ENCODE assay signal across 12 cellular contexts in genomic region chr14:69626132-69626500, GRCh38. TPM values are rescaled to one million over a fixed set of nuclear protein-coding genes. Genes with fewer than 3 reads are reported as not detected.
DNase-seq lines count a peak whose midpoint lies in the region; TF ChIP-seq lines count a peak whose summit lies in the region.
"Had no signal": no experiment of that assay in that cellular context is flagged by ENCODE, and none has a peak within 500 bp of the region (broad histone marks: within the 10 kb centered on the region; RNA-seq: fewer than 3 reads in every experiment).

No MANE protein-coding gene starts in this region.

- H3K4me1 Mint-ChIP-seq in activated naive CD4-positive, alpha-beta T cell treated with anti-CD3 and anti-CD28 coated beads, Interleukin-2, amount 50 U/mL, for 24 hours, result peaks cover 95% of the 10 kb centered on the region
- peaks cover 95% of the 10 kb centered on the region for H3K4me1 Mint-ChIP-seq in activated CD4-positive, alpha-beta memory T cell treated with anti-CD3 and anti-CD28 coated beads for 36 hours (ENCODE audit: low read depth)

- H3K9me3 ChIP-seq in esophagus muscularis mucosa (no peaks in the 10 kb centered on the region), transverse colon (no peaks in the 10 kb centered on the region), ovary (no peaks in the 10 kb centered on the region)
- H3K9me3 ChIP-seq: heart right ventricle had no signal

- H3K9me3 Mint-ChIP-seq in activated naive CD4-positive, alpha-beta T cell treated with anti-CD3 and anti-CD28 coated beads, Interleukin-2, amount 50 U/mL, for 24 hours, result no peaks in the 10 kb centered on the region
- no peaks in the 10 kb centered on the region for H3K9me3 Mint-ChIP-seq in activated CD4-positive, alpha-beta memory T cell treated with anti-CD3 and anti-CD28 coated beads for 36 hours
- H3K9me3 Mint-ChIP-seq: endodermal cell had no signal

- no peaks in the 10 kb centered on the region for H3K27me3 Mint-ChIP-seq in activated naive CD4-positive, alpha-beta T cell treated with anti-CD3 and anti-CD28 coated beads, Interleukin-2, amount 50 U/mL, for 24 hours
- H3K27me3 Mint-ChIP-seq in activated CD4-positive, alpha-beta memory T cell treated with anti-CD3 and anti-CD28 coated beads for 36 hours, result no peaks in the 10 kb centered on the region

- POLR2A ChIA-PET in activated CD4-positive, alpha-beta memory T cell treated with anti-CD3 and anti-CD28 coated beads for 36 hours (lab: Charles Lee), result interaction anchor here (0.7 to 2.6 kb wide), 8 partner anchors 9 to 141 kb away, joined by 3 to 15 read pairs (median 7); partner anchors contain the start of gene SRSF5

- in situ Hi-C loops in transverse colon (cut with MboI; ENCODE audit: low pct_ligation_motif_present in 1 of 4, low pct_unique_long_range_greater_than_20kb in 1 of 4, low sequenced_read_pairs in 3 of 4), result no loop called here

- intact Hi-C loops in activated CD4-positive, alpha-beta memory T cell treated with anti-CD3 and anti-CD28 coated beads for 36 hours (cut with micrococcal nuclease), result no loop called here
- intact Hi-C loops in esophagus muscularis mucosa (cut with DNase I), result no loop called here
- intact Hi-C loops in transverse colon (cut with DNase I; ENCODE audit: low total_unique reads), result no loop called here
- intact Hi-C loops in ovary (cut with DNase I), result loop anchor here in 1 of 4 donors (10.0 kb wide), 1 partner anchor 49 kb away; no protein-coding TSS in a partner anchor

- H3K36me3 ChIP-seq in esophagus muscularis mucosa, result no peaks in the 10 kb centered on the region
- H3K36me3 ChIP-seq in transverse colon, result no peaks in the 10 kb centered on the region
- no peaks in the 10 kb centered on the region for H3K36me3 ChIP-seq in ovary
- H3K36me3 ChIP-seq: heart right ventricle had no signal

- no peak for TF ChIP-seq EP300 in esophagus muscularis mucosa (IDR thresholded peaks at IDR 0.05)
- no peak for TF ChIP-seq EP300 in transverse colon (IDR thresholded peaks at IDR 0.05; ENCODE audit: low read depth)
- TF ChIP-seq EP300 in ovary (IDR thresholded peaks at IDR 0.05), result no peak

- WGBS in esophagus muscularis mucosa, result 91% methylated on average over 5 of the region's 5 CpGs
- WGBS in transverse colon (ENCODE audit: low coverage in 1 of 2), 2 donors, result 78 to 90% methylated on average over 5 of the region's 5 CpGs
- 90 to 93% (median 90%) methylated on average over 5 of the region's 5 CpGs for WGBS in ovary, 3 donors

- peak overlapping the region; percentile 71 for H3K27ac Mint-ChIP-seq in activated naive CD4-positive, alpha-beta T cell treated with anti-CD3 and anti-CD28 coated beads, Interleukin-2, amount 50 U/mL, for 24 hours
- H3K27ac Mint-ChIP-seq in activated CD4-positive, alpha-beta memory T cell treated with anti-CD3 and anti-CD28 coated beads for 36 hours, result peak overlapping the region; percentile 96
- H3K27ac Mint-ChIP-seq: endodermal cell had no signal

- H3K27ac ChIP-seq in esophagus muscularis mucosa (replicated peaks in 1 of 4), result peak overlapping the region in 3 of 4 donors; percentile 1 to 57 (median 40)
- H3K27ac ChIP-seq in transverse colon, result peak overlapping the region; percentile 18 to 62 (median 41)
- no peak overlapping the region for H3K27ac ChIP-seq in ovary
- H3K27ac ChIP-seq: SK-N-MC had no signal

- H3K36me3 Mint-ChIP-seq in activated naive CD4-positive, alpha-beta T cell treated with anti-CD3 and anti-CD28 coated beads, Interleukin-2, amount 50 U/mL, for 24 hours, result peaks cover 6% of the 10 kb centered on the region
- peaks cover 14% of the 10 kb centered on the region for H3K36me3 Mint-ChIP-seq in activated CD4-positive, alpha-beta memory T cell treated with anti-CD3 and anti-CD28 coated beads for 36 hours

- TF ChIP-seq POLR2A in esophagus muscularis mucosa (IDR thresholded peaks at IDR 0.05; ENCODE audit: low read depth) (no peak), transverse colon (IDR thresholded peaks at IDR 0.05) (no peak), ovary (IDR thresholded peaks at IDR 0.05) (no peak)

- CTCF ChIA-PET in activated CD4-positive, alpha-beta memory T cell treated with anti-CD3 and anti-CD28 coated beads for 36 hours (lab: Charles Lee), result interaction anchor here (1.1 to 1.9 kb wide), 7 partner anchors 10 to 101 kb away, joined by 3 to 6 read pairs (median 5); partner anchors contain the start of gene SUSD6

- no peak for TF ChIP-seq CTCF in esophagus muscularis mucosa (IDR thresholded peaks at IDR 0.05)
- TF ChIP-seq CTCF in transverse colon (IDR thresholded peaks at IDR 0.05), result no peak
- no peak for TF ChIP-seq CTCF in ovary (IDR thresholded peaks at IDR 0.05)

- peaks cover 68 to 99% (median 94%) of the 10 kb centered on the region in 4 donors for H3K4me1 ChIP-seq in esophagus muscularis mucosa
- H3K4me1 ChIP-seq in transverse colon, result peaks cover 12 to 80% (median 34%) of the 10 kb centered on the region in 4 donors
- H3K4me1 ChIP-seq in ovary (ENCODE audit: insufficient read depth), result peaks cover 10% of the 10 kb centered on the region

- H3K4me3 ChIP-seq in esophagus muscularis mucosa (no peak overlapping the region), transverse colon (no peak overlapping the region), ovary (no peak overlapping the region)
- H3K4me3 ChIP-seq: heart right ventricle, SK-N-MC had no signal

- no peaks in the 10 kb centered on the region for H3K27me3 ChIP-seq in esophagus muscularis mucosa
- H3K27me3 ChIP-seq in transverse colon, result no peaks in the 10 kb centered on the region
- no peaks in the 10 kb centered on the region for H3K27me3 ChIP-seq in ovary
- H3K27me3 ChIP-seq: heart right ventricle had no signal

- peak overlapping the region; percentile 87 for H3K4me3 Mint-ChIP-seq in activated naive CD4-positive, alpha-beta T cell treated with anti-CD3 and anti-CD28 coated beads, Interleukin-2, amount 50 U/mL, for 24 hours
- peak overlapping the region; percentile 71 for H3K4me3 Mint-ChIP-seq in activated CD4-positive, alpha-beta memory T cell treated with anti-CD3 and anti-CD28 coated beads for 36 hours
- H3K4me3 Mint-ChIP-seq: endodermal cell had no signal

- no peak for DNase-seq in activated naive CD4-positive, alpha-beta T cell treated with Interleukin-2 at 50 U/mL for 16 hours
- DNase-seq in activated CD4-positive, alpha-beta memory T cell treated with anti-CD3 and anti-CD28 coated beads for 36 hours, result no peak
- DNase-seq in esophagus muscularis mucosa (ENCODE audit: extremely low spot score), result no peak
- no peak for DNase-seq in transverse colon
- DNase-seq in DMS153 treated with DMSO at 0.1 percent for 48 hours (lab: John Stamatoyannopoulos, UW; ENCODE audit: unreplicated experiment), result no peak
- no peak for DNase-seq in ovary
- DNase-seq in NCI-H1436 (lab: John Stamatoyannopoulos, UW), result no peak
- DNase-seq: endodermal cell, NCI-H1930 had no signal

RNA-seq across cellular contexts. Expression of gene SUSD6, which starts 14.7 kb away (rescaled TPM):
- 10 to 100 TPM; 69.9 to 72.2 TPM for total RNA-seq in activated CD4-positive, alpha-beta memory T cell treated with anti-CD3 and anti-CD28 coated beads for 36 hours
- total RNA-seq in esophagus muscularis mucosa (10 to 100 TPM; 21.2 to 89.5 (median 43.5) TPM), transverse colon (100 to 1,000 TPM in 2 of 4 donors, 10 to 100 TPM in 2; 29.1 to 159 (median 95.0) TPM), ovary (10 to 100 TPM; 18.0 to 35.3 (median 29.9) TPM)
- polyA plus RNA-seq in ovary, result 10 to 100 TPM; 12.6 to 20.3 TPM

RNA-seq across cellular contexts. Expression of gene CCDC177, which starts 51.4 kb away (rescaled TPM):
- total RNA-seq in activated CD4-positive, alpha-beta memory T cell treated with anti-CD3 and anti-CD28 coated beads for 36 hours, result not detected
- not detected for total RNA-seq in esophagus muscularis mucosa
- not detected for total RNA-seq in transverse colon
- total RNA-seq in ovary, result not detected
- polyA plus RNA-seq in ovary, result under 1 TPM in 1 of 2 donors, not detected in 1; 0.04 TPM
- total RNA-seq: heart right ventricle had no signal

Comparison
In these comparisons a context has a peak if more than half of its experiments do, and no peak if none do; other contexts are left out.
1. H3K27ac ChIP-seq: peak in esophagus muscularis mucosa (3 of 4) and transverse colon (4 of 4); none in ovary (0 of 2).